18 cellular contexts compared by ENCODE assay signal in the genomic region with DNA sequence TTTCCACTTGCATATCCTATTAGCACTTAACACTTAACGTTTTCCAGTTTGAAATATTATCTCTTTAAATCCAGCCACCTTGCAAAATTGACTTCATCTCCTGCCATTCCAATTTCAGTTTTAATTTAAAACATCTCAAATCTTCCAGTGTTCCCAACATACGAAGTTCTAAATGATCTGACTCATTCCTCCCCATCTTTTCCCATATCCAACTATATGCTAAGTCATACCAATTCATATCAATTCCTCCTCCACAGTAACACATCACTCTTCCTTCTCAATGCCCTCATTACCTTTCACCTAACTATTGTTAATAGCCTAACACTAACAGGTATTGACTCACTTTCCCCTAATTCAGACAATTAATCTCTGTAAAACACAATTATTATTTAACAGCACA. TPM values are rescaled to one million over a fixed set of nuclear protein-coding genes. Genes with fewer than 3 reads are reported as not detected.
DNase-seq lines count a peak whose midpoint lies in the region; ATAC-seq and TF ChIP-seq lines count a peak whose summit lies in the region.
"Had no signal": no experiment of that assay in that cellular context is flagged by ENCODE, and none has a peak within 500 bp of the region (broad histone marks: within the 10 kb centered on the region; RNA-seq: fewer than 3 reads in every experiment).

No MANE protein-coding gene starts in this region.

- peaks cover 49% of the 10 kb centered on the region for H3K4me1 Mint-ChIP-seq in stimulated activated naive CD8-positive, alpha-beta T cell treated with anti-CD3 and anti-CD28 coated beads, Interleukin-15, Interleukin-2, amounts not matched to agents 100 ng/mL and 50 ng/mL, for 24 hours (ENCODE audit: low read depth)

- peaks cover 21% of the 10 kb centered on the region for H3K4me1 ChIP-seq in mucosa of descending colon (ENCODE audit: low read depth)
- H3K4me1 ChIP-seq in esophagus muscularis mucosa, result peaks cover 31 to 45% (median 40%) of the 10 kb centered on the region in 4 donors

- no peak for TF ChIP-seq EP300 in esophagus muscularis mucosa (IDR thresholded peaks at IDR 0.05)

- peak overlapping the region; percentile 88 for H3K27ac Mint-ChIP-seq in stimulated activated naive CD8-positive, alpha-beta T cell treated with anti-CD3 and anti-CD28 coated beads, Interleukin-15, Interleukin-2, amounts not matched to agents 100 ng/mL and 50 ng/mL, for 24 hours
- H3K27ac Mint-ChIP-seq: stimulated activated naive B cell treated with anti-CD40 and anti-IgM and Interleukin-4, amounts not matched to agents 10 μg/mL and 1 μg/mL and 100 μg/mL, for 72 hours had no signal

- H4K20me1 ChIP-seq in SU-DHL-6 (ENCODE audit: low read depth, low read length), result no peaks in the 10 kb centered on the region

- H3K9me3 ChIP-seq in SU-DHL-6 (ENCODE audit: insufficient read depth, low read length) (no peaks in the 10 kb centered on the region), mucosa of descending colon (no peaks in the 10 kb centered on the region), esophagus muscularis mucosa (no peaks in the 10 kb centered on the region)
- H3K9me3 ChIP-seq: ascending aorta had no signal

- H3K27me3 ChIP-seq in SU-DHL-6 (ENCODE audit: low read length), result no peaks in the 10 kb centered on the region
- no peaks in the 10 kb centered on the region for H3K27me3 ChIP-seq in esophagus muscularis mucosa
- H3K27me3 ChIP-seq: ascending aorta had no signal

- peaks cover 44% of the 10 kb centered on the region for H3K36me3 Mint-ChIP-seq in stimulated activated naive CD8-positive, alpha-beta T cell treated with anti-CD3 and anti-CD28 coated beads, Interleukin-15, Interleukin-2, amounts not matched to agents 100 ng/mL and 50 ng/mL, for 24 hours (ENCODE audit: low read depth)

- 71% methylated on average over 2 of the region's 2 CpGs for WGBS in esophagus muscularis mucosa

- H3K9ac ChIP-seq in SU-DHL-6 (ENCODE audit: low read length), result no peak overlapping the region

- H3K4me3 ChIP-seq in SU-DHL-6 (ENCODE audit: insufficient read depth, low read length, poor library complexity, severe bottlenecking) (no peak overlapping the region), fibroblast of mammary gland (ENCODE audit: control insufficient read depth, low read depth, low read length) (no peak overlapping the region), mucosa of descending colon (no peak overlapping the region), esophagus muscularis mucosa (no peak overlapping the region)
- H3K4me3 ChIP-seq: ascending aorta had no signal

- DNase-seq in stimulated activated naive CD8-positive, alpha-beta T cell treated with anti-CD3 and anti-CD28 coated beads, Interleukin-15, Interleukin-2, amounts not matched to agents 100 U/mL and 50 U/mL, for 24 hours, result no peak
- DNase-seq in fibroblast of mammary gland (ENCODE audit: low read depth) (peak; percentile 24), mucosa of descending colon (no peak), esophagus muscularis mucosa (ENCODE audit: extremely low spot score) (no peak), germinal center (ENCODE audit: low spot score) (no peak), OCI-M2 (lab: John Stamatoyannopoulos, UW; ENCODE audit: unreplicated experiment) (no peak)
- DNase-seq: GF-D8; H9; NCI-H1092 treated with DMSO at 0.1 percent for 48 hours; NCI-H2227 treated with DMSO at 0.1 percent for 48 hours; stimulated activated CD4-positive, alpha-beta T cell treated with anti-CD3 and anti-CD28 coated beads, Interleukin-4, amount 100 ng/mL, for 1 hour; stimulated activated naive B cell treated with anti-CD40 and anti-IgM and Interleukin-4, amounts not matched to agents 10 μg/mL and 1 μg/mL and 100 μg/mL, for 72 hours had no signal

- H3K27me3 Mint-ChIP-seq in stimulated activated naive CD8-positive, alpha-beta T cell treated with anti-CD3 and anti-CD28 coated beads, Interleukin-15, Interleukin-2, amounts not matched to agents 100 ng/mL and 50 ng/mL, for 24 hours, result no peaks in the 10 kb centered on the region
- H3K27me3 Mint-ChIP-seq: stimulated activated naive B cell treated with anti-CD40 and anti-IgM and Interleukin-4, amounts not matched to agents 10 μg/mL and 1 μg/mL and 100 μg/mL, for 72 hours had no signal

- H3K36me3 ChIP-seq in SU-DHL-6 (ENCODE audit: low read length) (peaks cover 16% of the 10 kb centered on the region), mucosa of descending colon (ENCODE audit: low read depth) (no peaks in the 10 kb centered on the region), esophagus muscularis mucosa (peaks cover 28 to 35% (median 31%) of the 10 kb centered on the region in 4 donors)

- peak overlapping the region; percentile 27 for H3K4me2 ChIP-seq in SU-DHL-6 (ENCODE audit: low read depth, low read length, poor library complexity, severe bottlenecking)

- H3F3A ChIP-seq in SU-DHL-6 (ENCODE audit: insufficient read depth), result peaks cover 4% of the 10 kb centered on the region

- no peaks in the 10 kb centered on the region for H3K9me3 Mint-ChIP-seq in stimulated activated naive CD8-positive, alpha-beta T cell treated with anti-CD3 and anti-CD28 coated beads, Interleukin-15, Interleukin-2, amounts not matched to agents 100 ng/mL and 50 ng/mL, for 24 hours
- H3K9me3 Mint-ChIP-seq: CD14-positive monocyte; H9; stimulated activated naive B cell treated with anti-CD40 and anti-IgM and Interleukin-4, amounts not matched to agents 10 μg/mL and 1 μg/mL and 100 μg/mL, for 72 hours had no signal

- H3K4me3 Mint-ChIP-seq in stimulated activated naive CD8-positive, alpha-beta T cell treated with anti-CD3 and anti-CD28 coated beads, Interleukin-15, Interleukin-2, amounts not matched to agents 100 ng/mL and 50 ng/mL, for 24 hours, result peak overlapping the region; percentile 95
- H3K4me3 Mint-ChIP-seq: CD14-positive monocyte had no signal

- intact Hi-C loops in mucosa of descending colon (cut with DNase I, micrococcal nuclease), result no loop called here
- intact Hi-C loops in esophagus muscularis mucosa (cut with DNase I), result no loop called here

- no peak overlapping the region for H2AFZ ChIP-seq in SU-DHL-6 (ENCODE audit: low read depth, low read length, severe bottlenecking)

- TF ChIP-seq POLR2A in esophagus muscularis mucosa (IDR thresholded peaks at IDR 0.05; ENCODE audit: low read depth), result no peak

- TF ChIP-seq CTCF in SU-DHL-6 (IDR thresholded peaks at IDR 0.05; ENCODE audit: insufficient read depth, low read length, poor library complexity, severe bottlenecking), result no peak
- no peak for TF ChIP-seq CTCF in fibroblast of mammary gland (conservative IDR thresholded peaks at IDR 0.05; ENCODE audit: control insufficient read depth, insufficient read depth, low read depth, low read length)
- no peak for TF ChIP-seq CTCF in mucosa of descending colon (IDR thresholded peaks at IDR 0.05)
- no peak for TF ChIP-seq CTCF in esophagus muscularis mucosa (IDR thresholded peaks at IDR 0.05)

- H3K9me2 ChIP-seq in SU-DHL-6 (replicated peaks; ENCODE audit: insufficient read depth, low read length), result no peaks in the 10 kb centered on the region

- peaks cover 67% of the 10 kb centered on the region for H3K79me2 ChIP-seq in SU-DHL-6 (ENCODE audit: insufficient read depth, low read length)

- H3K27ac ChIP-seq in SU-DHL-6 (ENCODE audit: low read depth, low read length) (no peak overlapping the region), esophagus muscularis mucosa (replicated peaks in 1 of 4) (no peak overlapping the region)
- H3K27ac ChIP-seq: ascending aorta had no signal

- no peak for ATAC-seq in stimulated activated naive CD8-positive, alpha-beta T cell treated with anti-CD3 and anti-CD28 coated beads, Interleukin-15, Interleukin-2, amounts not matched to agents 100 U/mL and 50 U/mL, for 24 hours
- no peak for ATAC-seq in mucosa of descending colon
- ATAC-seq: stimulated activated naive B cell treated with anti-CD40 and anti-IgM and Interleukin-4, amounts not matched to agents 10 μg/mL and 1 μg/mL and 100 μg/mL, for 72 hours had no signal

RNA-seq across cellular contexts. Expression of a gene that starts 2.8 kb away (rescaled TPM):
- total RNA-seq in mucosa of descending colon (100 to 1,000 TPM in 1 of 3 donors, 10 to 100 TPM in 2; 67.9 to 103 (median 71.0) TPM), esophagus muscularis mucosa (10 to 100 TPM; 15.8 to 29.8 (median 27.4) TPM)

RNA-seq across cellular contexts. Expression of a gene that starts 25.8 kb away (rescaled TPM):
- total RNA-seq in mucosa of descending colon (100 to 1,000 TPM in 2 of 3 donors, 10 to 100 TPM in 1; 89.8 to 109 (median 107) TPM), esophagus muscularis mucosa (100 to 1,000 TPM in 3 of 4 donors, 10 to 100 TPM in 1; 92.6 to 136 (median 134) TPM)

RNA-seq across cellular contexts. Expression of a gene that starts 42.8 kb away (rescaled TPM):
- total RNA-seq in mucosa of descending colon (1 to 10 TPM in 1 of 3 donors, under 1 TPM in 2; 0.12 to 6.6 (median 0.34) TPM), esophagus muscularis mucosa (1 to 10 TPM; 2.7 to 8.0 (median 4.6) TPM)
- total RNA-seq: HT-29; T-helper 1 cell treated with Interleukin-12 subunit alpha and Interleukin-12 subunit beta and Interleukin-4 antibody, amounts not matched to agents 30 ng/mL and 1 ng/mL, for 36 hours had no signal
